15 cellular contexts compared by ENCODE assay signal in genomic region chr4:150976478-150977118, GRCh38. TPM values are rescaled to one million over a fixed set of nuclear protein-coding genes. Genes with fewer than 3 reads are reported as not detected.
DNase-seq lines count a peak whose midpoint lies in the region; ATAC-seq and TF ChIP-seq lines count a peak whose summit lies in the region.
"Had no signal": no experiment of that assay in that cellular context is flagged by ENCODE, and none has a peak within 500 bp of the region (broad histone marks: within the 10 kb centered on the region; RNA-seq: fewer than 3 reads in every experiment).

No MANE protein-coding gene starts in this region.

- ATAC-seq in activated CD8-positive, alpha-beta T cell treated with anti-CD3 and anti-CD28 coated beads for 36 hours = peak; percentile 47
- no peak for ATAC-seq in activated CD8-positive, alpha-beta T cell treated with anti-CD3 and anti-CD28 coated beads, Interleukin-2, amount 10 ng/mL, durations not matched to agents 7 days and 5 days
- peak; percentile 54 for ATAC-seq in stimulated activated memory B cell treated with anti-CD40 and anti-IgM and Interleukin-4, amounts not matched to agents 10 μg/mL and 1 μg/mL and 100 μg/mL, for 72 hours
- ATAC-seq in GM19328 (IDR thresholded peaks at IDR 0.05; ENCODE audit: unreplicated experiment) = no peak

- peaks cover 72% of the 10 kb centered on the region for H3K4me1 Mint-ChIP-seq in activated CD8-positive, alpha-beta T cell treated with anti-CD3 and anti-CD28 coated beads for 36 hours (ENCODE audit: low read depth)
- peaks cover 28% of the 10 kb centered on the region for H3K4me1 Mint-ChIP-seq in activated CD8-positive, alpha-beta T cell treated with anti-CD3 and anti-CD28 coated beads, Interleukin-2, amount 10 ng/mL, durations not matched to agents 7 days and 5 days (ENCODE audit: low read depth)
- H3K4me1 Mint-ChIP-seq in stimulated activated memory B cell treated with anti-CD40 and anti-IgM and Interleukin-4, amounts not matched to agents 10 μg/mL and 1 μg/mL and 100 μg/mL, for 72 hours = peaks cover 79% of the 10 kb centered on the region

- TF ChIP-seq RAD21 in Ishikawa (IDR thresholded peaks at IDR 0.05; ENCODE audit: low read depth) = 0 out of 2 replicates have a peak, but pooled peaks have one; percentile 6

- H3K9me3 ChIP-seq in WERI-Rb-1 (ENCODE audit: severe bottlenecking) = no peaks in the 10 kb centered on the region

- intact Hi-C loops in activated CD8-positive, alpha-beta T cell treated with anti-CD3 and anti-CD28 coated beads for 36 hours (cut with micrococcal nuclease) = no loop called here

- CTCF ChIA-PET in activated CD8-positive, alpha-beta T cell treated with anti-CD3 and anti-CD28 coated beads for 36 hours (lab: Charles Lee) = no interaction called here
- CTCF ChIA-PET in activated CD8-positive, alpha-beta T cell treated with anti-CD3 and anti-CD28 coated beads, Interleukin-2, amount 10 ng/mL, durations not matched to agents 7 days and 5 days (lab: Charles Lee) = interaction anchor here (1.5 kb wide), 1 partner anchor 15 kb away, joined by 3 read pairs; no protein-coding TSS in a partner anchor

- no peak for TF ChIP-seq EP300 in Ishikawa (IDR thresholded peaks at IDR 0.05; ENCODE audit: borderline replicate concordance)

- H3K27ac ChIP-seq in WERI-Rb-1 = no peak overlapping the region
- H3K27ac ChIP-seq: dorsolateral prefrontal cortex, skin epidermis had no signal

- H3K27me3 ChIP-seq in WERI-Rb-1 (ENCODE audit: insufficient read depth, low read depth, severe bottlenecking) = no peaks in the 10 kb centered on the region
- H3K27me3 ChIP-seq: dorsolateral prefrontal cortex had no signal

- H3K36me3 ChIP-seq in WERI-Rb-1 = no peaks in the 10 kb centered on the region

- H3K4me3 Mint-ChIP-seq in activated CD8-positive, alpha-beta T cell treated with anti-CD3 and anti-CD28 coated beads for 36 hours = no peak overlapping the region
- no peak overlapping the region for H3K4me3 Mint-ChIP-seq in activated CD8-positive, alpha-beta T cell treated with anti-CD3 and anti-CD28 coated beads, Interleukin-2, amount 10 ng/mL, durations not matched to agents 7 days and 5 days
- H3K4me3 Mint-ChIP-seq in stimulated activated memory B cell treated with anti-CD40 and anti-IgM and Interleukin-4, amounts not matched to agents 10 μg/mL and 1 μg/mL and 100 μg/mL, for 72 hours = no peak overlapping the region
- H3K4me3 Mint-ChIP-seq: neural crest cell had no signal

- H3K27me3 Mint-ChIP-seq in activated CD8-positive, alpha-beta T cell treated with anti-CD3 and anti-CD28 coated beads for 36 hours = no peaks in the 10 kb centered on the region
- H3K27me3 Mint-ChIP-seq in activated CD8-positive, alpha-beta T cell treated with anti-CD3 and anti-CD28 coated beads, Interleukin-2, amount 10 ng/mL, durations not matched to agents 7 days and 5 days (ENCODE audit: low read depth) = no peaks in the 10 kb centered on the region
- H3K27me3 Mint-ChIP-seq in stimulated activated memory B cell treated with anti-CD40 and anti-IgM and Interleukin-4, amounts not matched to agents 10 μg/mL and 1 μg/mL and 100 μg/mL, for 72 hours = no peaks in the 10 kb centered on the region

- no peak overlapping the region for H3K4me3 ChIP-seq in WERI-Rb-1 (ENCODE audit: low read depth, low read length)
- H3K4me3 ChIP-seq: dorsolateral prefrontal cortex, skin epidermis had no signal

- POLR2A ChIA-PET in activated CD8-positive, alpha-beta T cell treated with anti-CD3 and anti-CD28 coated beads for 36 hours (lab: Charles Lee) = interaction anchor here (1.6 kb wide), 1 partner anchor 14 kb away, joined by 4 read pairs; no protein-coding TSS in a partner anchor
- POLR2A ChIA-PET in activated CD8-positive, alpha-beta T cell treated with anti-CD3 and anti-CD28 coated beads, Interleukin-2, amount 10 ng/mL, durations not matched to agents 7 days and 5 days (lab: Charles Lee) = no interaction called here

- DNase-seq in activated CD8-positive, alpha-beta T cell treated with anti-CD3 and anti-CD28 coated beads for 36 hours = no peak
- DNase-seq in activated CD8-positive, alpha-beta T cell treated with anti-CD3 and anti-CD28 coated beads, Interleukin-2, amount 10 ng/mL, durations not matched to agents 7 days and 5 days = no peak
- DNase-seq in WERI-Rb-1 (no peak), NCI-H1417 treated with DMSO at 0.1 percent for 48 hours (lab: John Stamatoyannopoulos, UW) (no peak)
- no peak for DNase-seq in stimulated activated naive CD4-positive, alpha-beta T cell (lab: John Stamatoyannopoulos, UW)
- DNase-seq: amygdala, dorsolateral prefrontal cortex, foreskin melanocyte, NCI-H1930, OCI-M1 had no signal

- peaks cover 6% of the 10 kb centered on the region for H3K9me3 Mint-ChIP-seq in activated CD8-positive, alpha-beta T cell treated with anti-CD3 and anti-CD28 coated beads for 36 hours
- no peaks in the 10 kb centered on the region for H3K9me3 Mint-ChIP-seq in activated CD8-positive, alpha-beta T cell treated with anti-CD3 and anti-CD28 coated beads, Interleukin-2, amount 10 ng/mL, durations not matched to agents 7 days and 5 days (ENCODE audit: insufficient read depth)
- peaks cover 4% of the 10 kb centered on the region for H3K9me3 Mint-ChIP-seq in stimulated activated memory B cell treated with anti-CD40 and anti-IgM and Interleukin-4, amounts not matched to agents 10 μg/mL and 1 μg/mL and 100 μg/mL, for 72 hours

- TF ChIP-seq CTCF in activated CD8-positive, alpha-beta T cell treated with anti-CD3 and anti-CD28 coated beads for 36 hours (IDR thresholded peaks at IDR 0.05) = no peak
- 0 out of 2 replicates have a peak, but pooled peaks have one; percentile 24 for TF ChIP-seq CTCF in WERI-Rb-1 (IDR thresholded peaks at IDR 0.05; ENCODE audit: low read depth, low read length)

- no peak overlapping the region for H3K27ac Mint-ChIP-seq in activated CD8-positive, alpha-beta T cell treated with anti-CD3 and anti-CD28 coated beads for 36 hours
- no peak overlapping the region for H3K27ac Mint-ChIP-seq in activated CD8-positive, alpha-beta T cell treated with anti-CD3 and anti-CD28 coated beads, Interleukin-2, amount 10 ng/mL, durations not matched to agents 7 days and 5 days
- H3K27ac Mint-ChIP-seq in stimulated activated memory B cell treated with anti-CD40 and anti-IgM and Interleukin-4, amounts not matched to agents 10 μg/mL and 1 μg/mL and 100 μg/mL, for 72 hours = no peak overlapping the region

- H3K36me3 Mint-ChIP-seq in activated CD8-positive, alpha-beta T cell treated with anti-CD3 and anti-CD28 coated beads for 36 hours (ENCODE audit: low read depth) = peaks cover 20% of the 10 kb centered on the region
- H3K36me3 Mint-ChIP-seq in activated CD8-positive, alpha-beta T cell treated with anti-CD3 and anti-CD28 coated beads, Interleukin-2, amount 10 ng/mL, durations not matched to agents 7 days and 5 days (ENCODE audit: low read depth) = peaks cover 12% of the 10 kb centered on the region
- H3K36me3 Mint-ChIP-seq in stimulated activated memory B cell treated with anti-CD40 and anti-IgM and Interleukin-4, amounts not matched to agents 10 μg/mL and 1 μg/mL and 100 μg/mL, for 72 hours = peaks cover 42% of the 10 kb centered on the region

TF ChIP-seq in Ishikawa, 13 proteins besides CTCF, POLR2A, EP300 and RAD21 (continues in another document):
- TF ChIP-seq CREB1 (IDR thresholded peaks at IDR 0.05; ENCODE audit: low read depth) = no peak
- TF ChIP-seq, protein P1, sequence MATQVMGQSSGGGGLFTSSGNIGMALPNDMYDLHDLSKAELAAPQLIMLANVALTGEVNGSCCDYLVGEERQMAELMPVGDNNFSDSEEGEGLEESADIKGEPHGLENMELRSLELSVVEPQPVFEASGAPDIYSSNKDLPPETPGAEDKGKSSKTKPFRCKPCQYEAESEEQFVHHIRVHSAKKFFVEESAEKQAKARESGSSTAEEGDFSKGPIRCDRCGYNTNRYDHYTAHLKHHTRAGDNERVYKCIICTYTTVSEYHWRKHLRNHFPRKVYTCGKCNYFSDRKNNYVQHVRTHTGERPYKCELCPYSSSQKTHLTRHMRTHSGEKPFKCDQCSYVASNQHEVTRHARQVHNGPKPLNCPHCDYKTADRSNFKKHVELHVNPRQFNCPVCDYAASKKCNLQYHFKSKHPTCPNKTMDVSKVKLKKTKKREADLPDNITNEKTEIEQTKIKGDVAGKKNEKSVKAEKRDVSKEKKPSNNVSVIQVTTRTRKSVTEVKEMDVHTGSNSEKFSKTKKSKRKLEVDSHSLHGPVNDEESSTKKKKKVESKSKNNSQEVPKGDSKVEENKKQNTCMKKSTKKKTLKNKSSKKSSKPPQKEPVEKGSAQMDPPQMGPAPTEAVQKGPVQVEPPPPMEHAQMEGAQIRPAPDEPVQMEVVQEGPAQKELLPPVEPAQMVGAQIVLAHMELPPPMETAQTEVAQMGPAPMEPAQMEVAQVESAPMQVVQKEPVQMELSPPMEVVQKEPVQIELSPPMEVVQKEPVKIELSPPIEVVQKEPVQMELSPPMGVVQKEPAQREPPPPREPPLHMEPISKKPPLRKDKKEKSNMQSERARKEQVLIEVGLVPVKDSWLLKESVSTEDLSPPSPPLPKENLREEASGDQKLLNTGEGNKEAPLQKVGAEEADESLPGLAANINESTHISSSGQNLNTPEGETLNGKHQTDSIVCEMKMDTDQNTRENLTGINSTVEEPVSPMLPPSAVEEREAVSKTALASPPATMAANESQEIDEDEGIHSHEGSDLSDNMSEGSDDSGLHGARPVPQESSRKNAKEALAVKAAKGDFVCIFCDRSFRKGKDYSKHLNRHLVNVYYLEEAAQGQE (IDR thresholded peaks at IDR 0.05; ENCODE audit: low read depth) = no peak
- TF ChIP-seq, protein P2, sequence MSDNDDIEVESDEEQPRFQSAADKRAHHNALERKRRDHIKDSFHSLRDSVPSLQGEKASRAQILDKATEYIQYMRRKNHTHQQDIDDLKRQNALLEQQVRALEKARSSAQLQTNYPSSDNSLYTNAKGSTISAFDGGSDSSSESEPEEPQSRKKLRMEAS (IDR thresholded peaks at IDR 0.05) = no peak
- no peak for TF ChIP-seq TEAD4 (IDR thresholded peaks at IDR 0.05)
- TF ChIP-seq CEBPB (IDR thresholded peaks at IDR 0.05) = no peak
- no peak for TF ChIP-seq TAF1 (IDR thresholded peaks at IDR 0.05; ENCODE audit: low read depth)
- TF ChIP-seq, protein P3, sequence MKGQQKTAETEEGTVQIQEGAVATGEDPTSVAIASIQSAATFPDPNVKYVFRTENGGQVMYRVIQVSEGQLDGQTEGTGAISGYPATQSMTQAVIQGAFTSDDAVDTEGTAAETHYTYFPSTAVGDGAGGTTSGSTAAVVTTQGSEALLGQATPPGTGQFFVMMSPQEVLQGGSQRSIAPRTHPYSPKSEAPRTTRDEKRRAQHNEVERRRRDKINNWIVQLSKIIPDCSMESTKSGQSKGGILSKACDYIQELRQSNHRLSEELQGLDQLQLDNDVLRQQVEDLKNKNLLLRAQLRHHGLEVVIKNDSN (IDR thresholded peaks at IDR 0.05) = no peak
- no peak for TF ChIP-seq YY1 (IDR thresholded peaks at IDR 0.05; ENCODE audit: low read depth)
- TF ChIP-seq FOXM1 (IDR thresholded peaks at IDR 0.05; ENCODE audit: borderline replicate concordance, low read depth) = no peak
- TF ChIP-seq TCF12 (IDR thresholded peaks at IDR 0.05; ENCODE audit: low read depth) = no peak
- no peak for TF ChIP-seq EGR1 (IDR thresholded peaks at IDR 0.05)

RNA-seq across cellular contexts. Expression of gene LRBA, which starts 38.5 kb away (rescaled TPM):
- 10 to 100 TPM; 48.1 to 52.5 TPM for total RNA-seq in activated CD8-positive, alpha-beta T cell treated with anti-CD3 and anti-CD28 coated beads for 36 hours
- 10 to 100 TPM; 43.3 to 44.5 TPM for total RNA-seq in activated CD8-positive, alpha-beta T cell treated with anti-CD3 and anti-CD28 coated beads, Interleukin-2, amount 10 ng/mL, durations not matched to agents 7 days and 5 days

Comparison
In these comparisons a context has a peak if more than half of its experiments do, and no peak if none do; other contexts are left out.
1. ATAC-seq: peak in activated CD8-positive, alpha-beta T cell treated with anti-CD3 and anti-CD28 coated beads for 36 hours (single experiment) and stimulated activated memory B cell treated with anti-CD40 and anti-IgM and Interleukin-4, amounts not matched to agents 10 μg/mL and 1 μg/mL and 100 μg/mL, for 72 hours (single experiment); none in activated CD8-positive, alpha-beta T cell treated with anti-CD3 and anti-CD28 coated beads, Interleukin-2, amount 10 ng/mL, durations not matched to agents 7 days and 5 days (single experiment) and GM19328 (single experiment).